8 cellular contexts compared by ENCODE assay signal in genomic region chr2:132038179-132038882, GRCh38.
DNase-seq lines count a peak whose midpoint lies in the region; ATAC-seq and TF ChIP-seq lines count a peak whose summit lies in the region.

No MANE protein-coding gene starts in this region.

- H3K4me3 ChIP-seq in MG63 (peak overlapping the region; percentile 43), esophagus muscularis mucosa (peak overlapping the region; percentile 54 to 61 (median 57)), psoas muscle (peak overlapping the region; percentile 58), body of pancreas (peak overlapping the region in 1 of 2 donors; percentile 9)

- TF ChIP-seq CTCF in esophagus muscularis mucosa (IDR thresholded peaks at IDR 0.05) (no peak), psoas muscle (IDR thresholded peaks at IDR 0.05) (no peak), body of pancreas (IDR thresholded peaks at IDR 0.05) (no peak)

- DNase-seq in ELF-1 (ENCODE audit: low read depth, low spot score): peak; percentile 25
- DNase-seq in MG63: peak; percentile 7
- no peak for DNase-seq in esophagus muscularis mucosa (ENCODE audit: extremely low spot score)
- DNase-seq in psoas muscle: peak in 1 of 2 donors; percentile 32
- DNase-seq in body of pancreas: no peak
- DNase-seq in NCI-H1092 treated with DMSO at 0.1 percent for 48 hours (lab: John Stamatoyannopoulos, UW): no peak

- no peak for TF ChIP-seq EP300 in esophagus muscularis mucosa (IDR thresholded peaks at IDR 0.05)

- WGBS in esophagus muscularis mucosa: 3% methylated on average over 73 of the region's 84 CpGs
- 1 to 2% (median 1%) methylated on average over 59 to 84 of the region's 84 CpGs for WGBS in psoas muscle, 3 donors
- 1 to 2% methylated on average over 76 to 81 of the region's 84 CpGs for WGBS in body of pancreas, 2 donors

- ATAC-seq in psoas muscle: no peak
- no peak for ATAC-seq in HG03521 (IDR thresholded peaks at IDR 0.05; ENCODE audit: unreplicated experiment)
- ATAC-seq in body of pancreas: no peak
- no peak for ATAC-seq in GM19023 (IDR thresholded peaks at IDR 0.05; ENCODE audit: unreplicated experiment)

- intact Hi-C loops in esophagus muscularis mucosa (cut with DNase I): no loop called here
- intact Hi-C loops in psoas muscle (cut with DNase I): no loop called here
- intact Hi-C loops in body of pancreas (cut with DNase I): no loop called here

- H3K27me3 ChIP-seq in MG63 (peaks cover 28% of the 10 kb centered on the region), esophagus muscularis mucosa (peaks cover 0 to 42% (median 20%) of the 10 kb centered on the region in 4 donors), psoas muscle (ENCODE audit: insufficient read depth in 3 of 3, low read length in 2 of 3) (peaks cover 0 to 32% (median 16%) of the 10 kb centered on the region in 3 donors), body of pancreas (peaks cover 0 to 5% of the 10 kb centered on the region in 2 donors)

- H3K27ac ChIP-seq in esophagus muscularis mucosa (replicated peaks in 1 of 4) (no peak overlapping the region), psoas muscle (no peak overlapping the region), body of pancreas (no peak overlapping the region)

- no peaks in the 10 kb centered on the region for H3K36me3 ChIP-seq in MG63
- H3K36me3 ChIP-seq in esophagus muscularis mucosa: no peaks in the 10 kb centered on the region
- H3K36me3 ChIP-seq in psoas muscle (ENCODE audit: insufficient read depth in 1 of 2, low read depth in 1 of 2): no peaks in the 10 kb centered on the region
- no peaks in the 10 kb centered on the region for H3K36me3 ChIP-seq in body of pancreas (replicated peaks in 1 of 2; ENCODE audit: insufficient read depth in 1 of 2, low read depth in 2 of 2)

- H3K9me3 ChIP-seq in MG63 (no peaks in the 10 kb centered on the region; the same call in 1 of the 2 replicates), esophagus muscularis mucosa (no peaks in the 10 kb centered on the region), psoas muscle (no peaks in the 10 kb centered on the region), body of pancreas (no peaks in the 10 kb centered on the region)

- H3K4me1 ChIP-seq in esophagus muscularis mucosa (peaks cover 0 to 17% (median 16%) of the 10 kb centered on the region in 4 donors), psoas muscle (no peaks in the 10 kb centered on the region), body of pancreas (no peaks in the 10 kb centered on the region)

- TF ChIP-seq POLR2A in esophagus muscularis mucosa (IDR thresholded peaks at IDR 0.05; ENCODE audit: low read depth): no peak
- no peak for TF ChIP-seq POLR2A in body of pancreas (IDR thresholded peaks at IDR 0.05)

Comparison
In these comparisons a context has a peak if more than half of its experiments do, and no peak if none do; other contexts are left out.
1. DNase-seq: peak in ELF-1 (single experiment) and MG63 (single experiment); none in esophagus muscularis mucosa (single experiment), body of pancreas (0 of 4) and NCI-H1092 treated with DMSO at 0.1 percent for 48 hours (single experiment).